Comparison of ENCODE assay signal across 8 cellular contexts in the genomic region with DNA sequence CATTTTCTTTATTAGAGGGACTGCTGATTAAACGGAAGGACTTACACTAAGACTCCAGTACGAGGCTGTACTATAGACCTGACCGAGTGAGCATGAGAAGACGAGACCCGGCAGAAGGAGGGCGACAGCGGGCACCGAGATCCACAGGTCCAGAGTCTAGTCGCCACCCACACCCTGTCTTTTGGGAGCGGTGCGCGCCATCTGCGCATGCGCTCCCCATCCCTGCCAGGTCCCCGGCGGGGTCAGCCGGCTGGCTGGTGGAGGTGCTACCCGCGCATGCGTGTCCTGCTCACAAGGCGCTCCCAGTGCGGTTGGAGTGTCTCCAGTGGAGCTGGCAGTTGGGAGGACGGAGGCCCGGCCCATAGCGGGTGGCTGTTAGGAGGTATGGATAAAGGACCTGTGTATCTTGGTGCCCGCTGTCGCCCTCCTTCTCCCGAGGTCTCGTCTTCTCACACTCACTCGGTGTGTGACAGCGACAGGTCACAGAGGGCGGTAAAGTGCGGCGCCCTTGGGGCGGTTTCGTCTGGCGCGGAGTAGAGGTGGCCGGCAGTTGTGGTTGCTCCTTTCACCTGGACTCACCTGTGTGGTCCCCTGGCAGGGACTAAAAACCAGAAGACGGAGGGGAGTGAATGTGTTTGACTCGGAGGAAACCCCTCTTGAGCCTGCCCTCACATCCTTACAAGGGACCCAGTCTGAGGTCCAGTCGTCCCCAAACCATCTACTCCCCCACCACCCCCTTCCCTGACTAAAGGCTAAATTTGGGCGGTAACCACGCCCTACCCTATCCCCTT. TPM values are rescaled to one million over a fixed set of nuclear protein-coding genes. Genes with fewer than 3 reads are reported as not detected.
A peak's percentile ranks its signal among the peaks of the same experiment; 100 is the strongest.
DNase-seq lines count a peak whose midpoint lies in the region; TF ChIP-seq lines count a peak whose summit lies in the region.

No MANE protein-coding gene starts in this region.

- no peaks in the 10 kb centered on the region for H4K20me1 ChIP-seq in GM23248 (ENCODE audit: insufficient read depth)

- H3K36me3 ChIP-seq in GM23248 (ENCODE audit: low read depth): no peaks in the 10 kb centered on the region
- H3K36me3 ChIP-seq in MG63: no peaks in the 10 kb centered on the region
- H3K36me3 ChIP-seq in thymus (ENCODE audit: control insufficient read depth, insufficient read depth): no peaks in the 10 kb centered on the region

- in situ Hi-C loops in GM23248 (cut with MboI): no loop called here

- H3K27ac Mint-ChIP-seq in glutamatergic neuron (ENCODE audit: unreplicated experiment) (peak overlapping the region; percentile 22), osteocyte (ENCODE audit: unreplicated experiment) (peak overlapping the region; percentile 52)

- no peaks in the 10 kb centered on the region for H3F3A ChIP-seq in GM23248 (ENCODE audit: insufficient read depth)

- H3K4me2 ChIP-seq in GM23248 (ENCODE audit: unreplicated experiment): peak overlapping the region; percentile 87

- H3K4me3 ChIP-seq in GM23248 (peak overlapping the region; percentile 68), MG63 (no peak overlapping the region), thymus (ENCODE audit: low read length) (peak overlapping the region; percentile 49)

- no peaks in the 10 kb centered on the region for H3K27me3 ChIP-seq in GM23248 (replicated peaks; ENCODE audit: insufficient read depth)
- no peaks in the 10 kb centered on the region for H3K27me3 ChIP-seq in MG63
- H3K27me3 ChIP-seq in thymus (ENCODE audit: control insufficient read depth, insufficient read depth): peaks cover 4% of the 10 kb centered on the region

- H3K27ac ChIP-seq in GM23248 (no peak overlapping the region), thymus (ENCODE audit: low read depth) (no peak overlapping the region)

- peak overlapping the region; percentile 83 for H3K4me3 Mint-ChIP-seq in glutamatergic neuron (ENCODE audit: unreplicated experiment)
- peak overlapping the region; percentile 70 for H3K4me3 Mint-ChIP-seq in osteocyte (ENCODE audit: unreplicated experiment)

- 6 to 19% methylated on average over 29 to 40 of the region's 44 CpGs for WGBS in GM23248 (ENCODE audit: low coverage in 1 of 2, low lambda C conversion rate in 2 of 2, missing lambda C conversion rate in 2 of 2), 2 experiments
- 3% methylated on average over 44 of the region's 44 CpGs for WGBS in thymus

- peak overlapping the region; percentile 47 for H3K9ac ChIP-seq in GM23248

- H3K79me2 ChIP-seq in GM23248 (ENCODE audit: insufficient read depth): no peaks in the 10 kb centered on the region

- no peaks in the 10 kb centered on the region for H3K9me2 ChIP-seq in GM23248 (ENCODE audit: insufficient read depth)

- TF ChIP-seq CTCF in glutamatergic neuron (IDR thresholded peaks at IDR 0.05; ENCODE audit: partially characterized antibody, unreplicated experiment): no peak
- no peak for TF ChIP-seq CTCF in osteocyte (IDR thresholded peaks at IDR 0.05)

- DNase-seq in DMS 273 treated with DMSO at 0.1 percent for 48 hours (lab: John Stamatoyannopoulos, UW) (peak; percentile 68), GM23248 (peak; percentile 80), MG63 (peak; percentile 31), SIG-M5 treated with dmso at 0.1 percent for 504 hours (lab: John Stamatoyannopoulos, UW; ENCODE audit: unreplicated experiment) (peak; percentile 68), glutamatergic neuron (peak; percentile 83), osteocyte (ENCODE audit: extremely low spot score, unreplicated experiment) (peak; percentile 92)
- peak; percentile 70 for DNase-seq in activated naive CD4-positive, alpha-beta T cell treated with anti-CD3 and anti-CD28 coated beads, Interleukin-2, amount 50 U/mL, for 16 hours

- H3K9me3 Mint-ChIP-seq in glutamatergic neuron (ENCODE audit: unreplicated experiment) (peaks cover 3% of the 10 kb centered on the region), osteocyte (ENCODE audit: unreplicated experiment) (peaks cover 11% of the 10 kb centered on the region)

- no peaks in the 10 kb centered on the region for H3K4me1 ChIP-seq in GM23248 (ENCODE audit: insufficient read depth)
- H3K4me1 ChIP-seq in thymus (ENCODE audit: control insufficient read depth, insufficient read depth, low read length): peaks cover 3% of the 10 kb centered on the region

- peak overlapping the region; percentile 84 for H2AFZ ChIP-seq in GM23248

- H3K36me3 Mint-ChIP-seq in glutamatergic neuron (ENCODE audit: unreplicated experiment) (no peaks in the 10 kb centered on the region), osteocyte (ENCODE audit: unreplicated experiment) (no peaks in the 10 kb centered on the region)

- H3K9me3 ChIP-seq in GM23248 (ENCODE audit: low read depth) (no peaks in the 10 kb centered on the region), MG63 (no peaks in the 10 kb centered on the region), thymus (ENCODE audit: control insufficient read depth) (no peaks in the 10 kb centered on the region)

- H3K27me3 Mint-ChIP-seq in glutamatergic neuron (ENCODE audit: unreplicated experiment) (no peaks in the 10 kb centered on the region), osteocyte (ENCODE audit: unreplicated experiment) (peaks cover 4% of the 10 kb centered on the region)

- H3K4me1 Mint-ChIP-seq in glutamatergic neuron (ENCODE audit: low read depth, unreplicated experiment) (peaks cover 3% of the 10 kb centered on the region), osteocyte (ENCODE audit: unreplicated experiment) (peaks cover 15% of the 10 kb centered on the region)

RNA-seq across cellular contexts. Expression of a gene that starts 7.6 kb away (rescaled TPM):
- total RNA-seq in GM23248 (2014; rRNA removed; shearing (Covaris generic)): 33.1 and 47.9 TPM in 2 replicates
- polyA plus RNA-seq in GM23248 (2016; fragmentation: Nextera tagmentation; extraction: Ambion mirVana) (70.2 and 73.3 TPM in 2 replicates), thymus (51.7 TPM)
- 162 and 166 TPM in 2 replicates for total RNA-seq in MG63 (2014; rRNA removed; shearing (Covaris generic); ENCODE audit: low replicate concordance)
- total RNA-seq in glutamatergic neuron (ENCODE audit: unreplicated experiment) (89.0 TPM), osteocyte (85.9 and 87.1 TPM in 2 replicates)

RNA-seq across cellular contexts. Expression of a gene that starts 19.1 kb away (rescaled TPM):
- total RNA-seq in GM23248 (2014; rRNA removed; shearing (Covaris generic)): 0.25 and 0.32 TPM in 2 replicates
- polyA plus RNA-seq in GM23248 (2016; fragmentation: Nextera tagmentation; extraction: Ambion mirVana) (0.48 and 0.70 TPM in 2 replicates), thymus (1.8 TPM)
- not detected in 2 replicates for total RNA-seq in MG63 (2014; rRNA removed; shearing (Covaris generic); ENCODE audit: low replicate concordance)
- total RNA-seq in glutamatergic neuron (ENCODE audit: unreplicated experiment) (0.64 TPM), osteocyte (0.47 and 0.59 TPM in 2 replicates)

RNA-seq across cellular contexts. Expression of a gene that starts 19.3 kb away (rescaled TPM):
- 16.8 and 21.1 TPM in 2 replicates for total RNA-seq in GM23248 (2014; rRNA removed; shearing (Covaris generic))
- polyA plus RNA-seq in GM23248 (2016; fragmentation: Nextera tagmentation; extraction: Ambion mirVana) (29.1 and 31.4 TPM in 2 replicates), thymus (9.6 TPM)
- 5.2 and 9.9 TPM in 2 replicates for total RNA-seq in MG63 (2014; rRNA removed; shearing (Covaris generic); ENCODE audit: low replicate concordance)
- total RNA-seq in glutamatergic neuron (ENCODE audit: unreplicated experiment) (48.1 TPM), osteocyte (56.7 and 63.8 TPM in 2 replicates)

Comparison
In these comparisons a context has a peak if more than half of its experiments do, and no peak if none do; other contexts are left out.
1. DNase-seq: peak in every context shown above with its lines; median percentile 92 in osteocyte; 83 in glutamatergic neuron; 80 in GM23248; 70 in activated naive CD4-positive, alpha-beta T cell treated with anti-CD3 and anti-CD28 coated beads, Interleukin-2, amount 50 U/mL, for 16 hours; 68 in DMS 273 treated with DMSO at 0.1 percent for 48 hours; 68 in SIG-M5 treated with dmso at 0.1 percent for 504 hours; 31 in MG63.